ENCODE assay signal across 17 cellular contexts in genomic region chr1:1561801-1562470, GRCh38. TPM values are rescaled to one million over a fixed set of nuclear protein-coding genes. Genes with fewer than 3 reads are reported as not detected.
DNase-seq lines count a peak whose midpoint lies in the region; ATAC-seq and TF ChIP-seq lines count a peak whose summit lies in the region.
"Had no signal": no experiment of that assay in that cellular context is flagged by ENCODE, and none has a peak within 500 bp of the region (broad histone marks: within the 10 kb centered on the region; RNA-seq: fewer than 3 reads in every experiment).

No MANE protein-coding gene starts in this region.

- no peak for TF ChIP-seq CTCF in ascending aorta (IDR thresholded peaks at IDR 0.05)

- H3K4me1 Mint-ChIP-seq in stimulated activated naive CD8-positive, alpha-beta T cell treated with anti-CD3 and anti-CD28 coated beads, Interleukin-15, amount 100 ng/mL, for 72 hours: peaks cover 19% of the 10 kb centered on the region
- H3K4me1 Mint-ChIP-seq in activated naive CD8-positive, alpha-beta T cell treated with anti-CD3 and anti-CD28 coated beads for 36 hours: peaks cover 15% of the 10 kb centered on the region

- no peak overlapping the region for H3K4me3 Mint-ChIP-seq in stimulated activated naive CD8-positive, alpha-beta T cell treated with anti-CD3 and anti-CD28 coated beads, Interleukin-15, amount 100 ng/mL, for 72 hours
- no peak overlapping the region for H3K4me3 Mint-ChIP-seq in activated naive CD8-positive, alpha-beta T cell treated with anti-CD3 and anti-CD28 coated beads for 36 hours
- H3K4me3 Mint-ChIP-seq: neural crest cell had no signal

- H3K36me3 Mint-ChIP-seq in activated naive CD8-positive, alpha-beta T cell treated with anti-CD3 and anti-CD28 coated beads for 36 hours: peaks cover 35% of the 10 kb centered on the region

- no peaks in the 10 kb centered on the region for H3K27me3 Mint-ChIP-seq in stimulated activated naive CD8-positive, alpha-beta T cell treated with anti-CD3 and anti-CD28 coated beads, Interleukin-15, amount 100 ng/mL, for 72 hours
- H3K27me3 Mint-ChIP-seq in activated naive CD8-positive, alpha-beta T cell treated with anti-CD3 and anti-CD28 coated beads for 36 hours: no peaks in the 10 kb centered on the region

- H3K27ac ChIP-seq in layer of hippocampus (ENCODE audit: low read depth, low read length): peak overlapping the region; percentile 16
- H3K27ac ChIP-seq in ascending aorta: no peak overlapping the region
- H3K27ac ChIP-seq: brain microvascular endothelial cell, coronary artery, vagina had no signal

- no peak for DNase-seq in stimulated activated naive CD8-positive, alpha-beta T cell treated with anti-CD3 and anti-CD28 coated beads, Interleukin-15, amount 100 ng/mL, for 72 hours
- DNase-seq in stimulated activated naive CD8-positive, alpha-beta T cell treated with anti-CD3 and anti-CD28 coated beads, Interleukin-15, Interleukin-2, amounts not matched to agents 100 U/mL and 50 U/mL, for 24 hours: no peak
- no peak for DNase-seq in activated naive CD8-positive, alpha-beta T cell treated with anti-CD3 and anti-CD28 coated beads for 36 hours
- no peak for DNase-seq in NCI-H2081 treated with DMSO at 0.1 percent for 48 hours (lab: John Stamatoyannopoulos, UW)
- DNase-seq in ascending aorta (ENCODE audit: low spot score in 2 of 2): no peak
- no peak for DNase-seq in DMS 273 treated with DMSO at 0.1 percent for 48 hours (lab: John Stamatoyannopoulos, UW)
- DNase-seq: brain microvascular endothelial cell; DMS153; NCI-H1092 treated with DMSO at 0.1 percent for 48 hours; NCI-H2029 treated with DMSO at 0.1 percent for 48 hours; posterior cingulate gyrus; SHP77; stimulated activated CD8-positive, alpha-beta memory T cell treated with anti-CD3 and anti-CD28 coated beads, Interleukin-4, amount 100 ng/mL, for 48 hours had no signal

- no peaks in the 10 kb centered on the region for H3K9me3 ChIP-seq in ascending aorta
- H3K9me3 ChIP-seq: vagina had no signal

- ATAC-seq in stimulated activated naive CD8-positive, alpha-beta T cell treated with anti-CD3 and anti-CD28 coated beads, Interleukin-15, amount 100 ng/mL, for 72 hours: no peak
- ATAC-seq in stimulated activated naive CD8-positive, alpha-beta T cell treated with anti-CD3 and anti-CD28 coated beads, Interleukin-15, Interleukin-2, amounts not matched to agents 100 U/mL and 50 U/mL, for 24 hours: no peak

- H3K36me3 ChIP-seq in ascending aorta: peaks cover 34 to 57% of the 10 kb centered on the region in 2 donors

- no peak overlapping the region for H3K4me3 ChIP-seq in ascending aorta
- H3K4me3 ChIP-seq: coronary artery, vagina had no signal

- no peaks in the 10 kb centered on the region for H3K4me1 ChIP-seq in ascending aorta

- intact Hi-C loops in ascending aorta (cut with DNase I): no loop called here

- H3K9me3 Mint-ChIP-seq in stimulated activated naive CD8-positive, alpha-beta T cell treated with anti-CD3 and anti-CD28 coated beads, Interleukin-15, amount 100 ng/mL, for 72 hours: no peaks in the 10 kb centered on the region
- no peaks in the 10 kb centered on the region for H3K9me3 Mint-ChIP-seq in activated naive CD8-positive, alpha-beta T cell treated with anti-CD3 and anti-CD28 coated beads for 36 hours
- H3K9me3 Mint-ChIP-seq: neural crest cell had no signal

- H3K27ac Mint-ChIP-seq in stimulated activated naive CD8-positive, alpha-beta T cell treated with anti-CD3 and anti-CD28 coated beads, Interleukin-15, amount 100 ng/mL, for 72 hours: peak overlapping the region; percentile 33 to 80
- H3K27ac Mint-ChIP-seq in activated naive CD8-positive, alpha-beta T cell treated with anti-CD3 and anti-CD28 coated beads for 36 hours: peak overlapping the region; percentile 20

- H3K27me3 ChIP-seq in layer of hippocampus (ENCODE audit: control insufficient read depth, insufficient read depth, low read length) (no peaks in the 10 kb centered on the region), ascending aorta (no peaks in the 10 kb centered on the region)
- H3K27me3 ChIP-seq: brain microvascular endothelial cell, vagina had no signal

RNA-seq across cellular contexts. Expression of gene SSU72, which starts 12.7 kb away (rescaled TPM):
- 100 to 1,000 TPM; 124 to 131 TPM for total RNA-seq in activated naive CD8-positive, alpha-beta T cell treated with anti-CD3 and anti-CD28 coated beads for 36 hours
- total RNA-seq in ascending aorta: 50.1 TPM

RNA-seq across cellular contexts. Expression of gene TMEM240, which starts 21.5 kb away (rescaled TPM):
- under 1 TPM in 1 of 2 experiments, not detected in 1; 0.88 TPM for total RNA-seq in activated naive CD8-positive, alpha-beta T cell treated with anti-CD3 and anti-CD28 coated beads for 36 hours
- total RNA-seq in ascending aorta: not detected

RNA-seq across cellular contexts. Expression of gene FNDC10, which starts 38.0 kb away (rescaled TPM):
- 1 to 10 TPM; 2.9 to 3.3 TPM for total RNA-seq in activated naive CD8-positive, alpha-beta T cell treated with anti-CD3 and anti-CD28 coated beads for 36 hours
- 1.8 TPM for total RNA-seq in ascending aorta

RNA-seq across cellular contexts. Expression of gene ATAD3A, which starts 50.0 kb away (rescaled TPM):
- total RNA-seq in activated naive CD8-positive, alpha-beta T cell treated with anti-CD3 and anti-CD28 coated beads for 36 hours: 10 to 100 TPM; 87.9 to 89.2 TPM
- total RNA-seq in ascending aorta: 46.3 TPM

RNA-seq across cellular contexts. Expression of gene MIB2, which starts 53.4 kb away (rescaled TPM):
- total RNA-seq in activated naive CD8-positive, alpha-beta T cell treated with anti-CD3 and anti-CD28 coated beads for 36 hours: 10 to 100 TPM; 33.1 to 38.7 TPM
- total RNA-seq in ascending aorta: 96.9 TPM
